15 cellular contexts compared by ENCODE assay signal in the genomic region with DNA sequence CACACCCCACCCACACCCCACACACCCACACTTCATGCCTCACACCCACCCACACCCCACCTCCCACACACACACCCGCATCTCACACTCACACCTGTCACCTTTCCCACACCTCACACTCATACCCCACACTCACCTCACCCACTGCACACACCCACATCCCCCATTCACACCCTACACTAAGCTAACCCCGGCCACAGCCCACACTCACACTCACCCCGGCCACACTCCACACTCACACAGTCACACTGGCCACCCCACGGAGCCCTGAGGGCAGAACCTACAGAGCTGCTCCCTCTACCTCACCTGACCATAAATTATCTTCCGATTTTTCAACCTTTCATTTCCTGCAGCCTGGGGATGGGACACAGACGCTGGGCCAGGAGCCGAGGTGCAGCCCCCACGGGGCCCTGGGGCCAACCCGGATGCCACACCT.
DNase-seq lines count a peak whose midpoint lies in the region; ATAC-seq and TF ChIP-seq lines count a peak whose summit lies in the region.
"Had no signal": no experiment of that assay in that cellular context is flagged by ENCODE, and none has a peak within 500 bp of the region (broad histone marks: within the 10 kb centered on the region; RNA-seq: fewer than 3 reads in every experiment).

No MANE protein-coding gene starts in this region.

- H3K9me3 ChIP-seq in BLaER1, result no peaks in the 10 kb centered on the region
- H3K9me3 ChIP-seq in CD4-positive, CD25-positive, alpha-beta regulatory T cell (ENCODE audit: control insufficient read depth in 2 of 2, low read length in 2 of 2), result no peaks in the 10 kb centered on the region
- no peaks in the 10 kb centered on the region for H3K9me3 ChIP-seq in endodermal cell (ENCODE audit: control insufficient read depth, low read length)
- no peaks in the 10 kb centered on the region for H3K9me3 ChIP-seq in gastroesophageal sphincter

- H3K4me1 ChIP-seq in BLaER1 (peaks cover 100% of the 10 kb centered on the region), endodermal cell (ENCODE audit: control insufficient read depth, insufficient read depth, low read length) (no peaks in the 10 kb centered on the region), gastroesophageal sphincter (peaks cover 0 to 23% (median 0%) of the 10 kb centered on the region in 3 donors)
- H3K4me1 ChIP-seq in CD4-positive, CD25-positive, alpha-beta regulatory T cell (ENCODE audit: control insufficient read depth, insufficient read depth, low read length, poor library complexity, severe bottlenecking), result peaks cover 4% of the 10 kb centered on the region

- TF ChIP-seq CTCF in endodermal cell (conservative IDR thresholded peaks at IDR 0.05) (no peak), gastroesophageal sphincter (IDR thresholded peaks at IDR 0.05) (no peak)

- H4K20me1 ChIP-seq in BLaER1, result peaks cover 9% of the 10 kb centered on the region; the same call in 1 of the 2 replicates

- no peak for DNase-seq in CD4-positive, CD25-positive, alpha-beta regulatory T cell
- DNase-seq in endodermal cell, result peak; percentile 20
- peak; percentile 58 for DNase-seq in posterior vena cava (ENCODE audit: low spot score)
- no peak for DNase-seq in DMS153 treated with DMSO at 0.1 percent for 48 hours (lab: John Stamatoyannopoulos, UW; ENCODE audit: unreplicated experiment)
- DNase-seq: activated CD4-positive, alpha-beta T cell treated with anti-CD3 and anti-CD28 coated beads for 48 hours; activated gamma-delta T cell treated with Interleukin-2 at 50 U/mL for 16 hours; DMS53; HCEC 1CT; NCI-H187; retina had no signal

- no peak for TF ChIP-seq EP300 in gastroesophageal sphincter (IDR thresholded peaks at IDR 0.05)

- TF ChIP-seq POLR2A in gastroesophageal sphincter (IDR thresholded peaks at IDR 0.05), result no peak

- H3K4me3 ChIP-seq in BLaER1 (peak overlapping the region; percentile 55; the same call in 1 of the 2 replicates), endodermal cell (ENCODE audit: low read length) (no peak overlapping the region), gastroesophageal sphincter (no peak overlapping the region)
- H3K4me3 ChIP-seq in CD4-positive, CD25-positive, alpha-beta regulatory T cell (ENCODE audit: low read depth, low read length), result no peak overlapping the region
- H3K4me3 ChIP-seq: SK-N-MC had no signal

- H3K36me3 ChIP-seq in BLaER1, result peaks cover 17% of the 10 kb centered on the region
- H3K36me3 ChIP-seq in CD4-positive, CD25-positive, alpha-beta regulatory T cell (ENCODE audit: control insufficient read depth, insufficient read depth, low read length), result peaks cover 78% of the 10 kb centered on the region
- no peaks in the 10 kb centered on the region for H3K36me3 ChIP-seq in endodermal cell (ENCODE audit: control insufficient read depth, insufficient read depth, low read length)
- peaks cover 0 to 80% of the 10 kb centered on the region in 2 donors for H3K36me3 ChIP-seq in gastroesophageal sphincter

- intact Hi-C loops in posterior vena cava (cut with DNase I), result no loop called here

- WGBS in endodermal cell (ENCODE audit: insufficient coverage in 1 of 2, insufficient read length in 1 of 2), 2 experiments, result 85 to 96% methylated on average over 3 to 9 of the region's 9 CpGs
- 95 to 99% methylated on average over 3 to 9 of the region's 9 CpGs for WGBS in gastroesophageal sphincter (ENCODE audit: low coverage in 1 of 2), 2 donors

- peak overlapping the region in 2 of 3 donors; percentile 46 to 95 for H3K27ac Mint-ChIP-seq in CD4-positive, CD25-positive, alpha-beta regulatory T cell
- no peak overlapping the region for H3K27ac Mint-ChIP-seq in endodermal cell

- no peaks in the 10 kb centered on the region for H3K27me3 ChIP-seq in BLaER1
- H3K27me3 ChIP-seq in CD4-positive, CD25-positive, alpha-beta regulatory T cell (ENCODE audit: control insufficient read depth, insufficient read depth, low read length), result no peaks in the 10 kb centered on the region
- no peaks in the 10 kb centered on the region for H3K27me3 ChIP-seq in endodermal cell (ENCODE audit: control insufficient read depth, insufficient read depth, low read length, poor library complexity, severe bottlenecking)
- H3K27me3 ChIP-seq in gastroesophageal sphincter, result no peaks in the 10 kb centered on the region

- ATAC-seq in CD4-positive, CD25-positive, alpha-beta regulatory T cell (ENCODE audit: low read depth in 2 of 2), result no peak
- ATAC-seq in HG02885 (IDR thresholded peaks at IDR 0.05; ENCODE audit: poor library complexity, unreplicated experiment), result no peak
- no peak for ATAC-seq in gastroesophageal sphincter

- no peak overlapping the region for H3K4me3 Mint-ChIP-seq in CD4-positive, CD25-positive, alpha-beta regulatory T cell
- H3K4me3 Mint-ChIP-seq in endodermal cell, result no peak overlapping the region

- peaks cover 2 to 13% (median 6%) of the 10 kb centered on the region in 4 donors for H3K4me1 Mint-ChIP-seq in CD4-positive, CD25-positive, alpha-beta regulatory T cell
- no peaks in the 10 kb centered on the region for H3K4me1 Mint-ChIP-seq in endodermal cell

- H3K4me2 ChIP-seq in BLaER1, result peak overlapping the region; percentile 91

- H3K27me3 Mint-ChIP-seq in CD4-positive, CD25-positive, alpha-beta regulatory T cell, result no peaks in the 10 kb centered on the region
- H3K27me3 Mint-ChIP-seq in endodermal cell (ENCODE audit: insufficient read depth), result no peaks in the 10 kb centered on the region

- peaks cover 49% of the 10 kb centered on the region for H3K36me3 Mint-ChIP-seq in CD4-positive, CD25-positive, alpha-beta regulatory T cell
- peaks cover 46% of the 10 kb centered on the region for H3K36me3 Mint-ChIP-seq in endodermal cell (ENCODE audit: low read depth)

- H3K9ac ChIP-seq in BLaER1, result no peak overlapping the region
- H3K9ac ChIP-seq in endodermal cell (ENCODE audit: extremely low read depth, low read length, poor library complexity, severe bottlenecking), result no peak overlapping the region

- peak overlapping the region; percentile 72; the same call in 1 of the 2 replicates for H3K27ac ChIP-seq in BLaER1
- no peak overlapping the region for H3K27ac ChIP-seq in CD4-positive, CD25-positive, alpha-beta regulatory T cell (ENCODE audit: insufficient read depth, low read length, poor library complexity, severe bottlenecking)
- H3K27ac ChIP-seq in endodermal cell (ENCODE audit: low read depth, low read length), result no peak overlapping the region
- no peak overlapping the region for H3K27ac ChIP-seq in gastroesophageal sphincter
- H3K27ac ChIP-seq: epithelial cell of prostate, SK-N-MC had no signal

- H3K9me3 Mint-ChIP-seq in CD4-positive, CD25-positive, alpha-beta regulatory T cell, result no peaks in the 10 kb centered on the region
- no peaks in the 10 kb centered on the region for H3K9me3 Mint-ChIP-seq in endodermal cell

Comparison
In these comparisons a context has a peak if more than half of its experiments do, and no peak if none do; other contexts are left out.
1. DNase-seq: peak in endodermal cell (single experiment) and posterior vena cava (single experiment); none in CD4-positive, CD25-positive, alpha-beta regulatory T cell (0 of 3) and DMS153 treated with DMSO at 0.1 percent for 48 hours (single experiment).